Comparison of ENCODE assay signal across 2 cellular contexts in the genomic region with DNA sequence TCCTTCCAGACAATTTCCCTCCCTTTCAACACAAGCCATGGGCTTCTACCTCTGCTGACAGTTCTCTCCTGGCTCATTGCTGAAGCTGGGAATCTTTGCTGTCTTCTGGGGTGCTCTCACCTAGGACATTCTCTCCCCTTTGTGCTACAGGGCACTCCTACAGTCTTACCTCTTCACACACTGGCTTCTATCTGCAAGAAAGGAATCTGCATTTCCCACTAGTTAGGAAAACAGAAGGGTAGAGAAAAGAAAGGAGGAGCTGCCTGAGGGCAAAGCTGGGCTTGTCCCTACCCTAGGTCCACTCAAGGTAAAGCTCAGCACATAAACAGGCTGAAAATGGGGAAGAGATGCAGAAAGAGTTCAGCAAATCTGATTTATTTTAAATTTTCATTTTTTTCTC.
TF ChIP-seq lines count a peak whose summit lies in the region.

No MANE protein-coding gene starts in this region.

TF ChIP-seq in GM23338, 12 proteins besides CTCF, POLR2A, EP300 and RAD21:
- no peak for TF ChIP-seq NANOG (IDR thresholded peaks at IDR 0.05; ENCODE audit: borderline replicate concordance)
- TF ChIP-seq CREB1 (CRISPR knock-in tag; IDR thresholded peaks at IDR 0.05; ENCODE audit: low read depth), result no peak
- no peak for TF ChIP-seq ZNF331 (CRISPR knock-in tag; IDR thresholded peaks at IDR 0.05; ENCODE audit: low read depth)
- no peak for TF ChIP-seq REST (IDR thresholded peaks at IDR 0.05; ENCODE audit: unreplicated experiment)
- TF ChIP-seq, protein P1, sequence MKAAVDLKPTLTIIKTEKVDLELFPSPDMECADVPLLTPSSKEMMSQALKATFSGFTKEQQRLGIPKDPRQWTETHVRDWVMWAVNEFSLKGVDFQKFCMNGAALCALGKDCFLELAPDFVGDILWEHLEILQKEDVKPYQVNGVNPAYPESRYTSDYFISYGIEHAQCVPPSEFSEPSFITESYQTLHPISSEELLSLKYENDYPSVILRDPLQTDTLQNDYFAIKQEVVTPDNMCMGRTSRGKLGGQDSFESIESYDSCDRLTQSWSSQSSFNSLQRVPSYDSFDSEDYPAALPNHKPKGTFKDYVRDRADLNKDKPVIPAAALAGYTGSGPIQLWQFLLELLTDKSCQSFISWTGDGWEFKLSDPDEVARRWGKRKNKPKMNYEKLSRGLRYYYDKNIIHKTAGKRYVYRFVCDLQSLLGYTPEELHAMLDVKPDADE (IDR thresholded peaks at IDR 0.05), result no peak
- no peak for TF ChIP-seq JUNB (IDR thresholded peaks at IDR 0.05; ENCODE audit: unreplicated experiment)
- TF ChIP-seq ZNF114 (CRISPR knock-in tag; IDR thresholded peaks at IDR 0.05), result no peak
- no peak for TF ChIP-seq POLR2AphosphoS5 (IDR thresholded peaks at IDR 0.05; ENCODE audit: low read depth)
- no peak for TF ChIP-seq STAT1 (IDR thresholded peaks at IDR 0.05; ENCODE audit: unreplicated experiment)

TF ChIP-seq in H1, 55 proteins besides CTCF, POLR2A, EP300 and RAD21:
- no peak for TF ChIP-seq RBBP5 (IDR thresholded peaks at IDR 0.05; ENCODE audit: borderline replicate concordance, low read depth, low read length)
- no peak for TF ChIP-seq YY1 (IDR thresholded peaks at IDR 0.05; ENCODE audit: low read depth, low read length)
